Comparison of ENCODE assay signal across 8 cellular contexts in genomic region chrX:118847676-118848075, GRCh38. TPM values are rescaled to one million over a fixed set of nuclear protein-coding genes. Genes with fewer than 3 reads are reported as not detected.
A peak's percentile ranks its signal among the peaks of the same experiment; 100 is the strongest.
DNase-seq lines count a peak whose midpoint lies in the region; ATAC-seq and TF ChIP-seq lines count a peak whose summit lies in the region.

No MANE protein-coding gene starts in this region.

- CTCF ChIA-PET in activated naive CD4-positive, alpha-beta T cell treated with anti-CD3 and anti-CD28 coated beads, Interleukin-2, amount 10 ng/mL, durations not matched to agents 7 days and 5 days (lab: Charles Lee) = interaction anchor here (0.9 to 2.1 kb wide), 6 partner anchors 9 to 362 kb away, joined by 3 to 7 read pairs (median 4); partner anchors contain the start of gene ZCCHC12

- whole genome bisulfite sequencing in prostate gland = 6% methylated on average over 1 of the region's 1 CpG

- TF ChIP-seq CTCF in prostate gland (IDR thresholded peaks at IDR 0.05) = peak; percentile 17 to 68 (median 65)

- no peak overlapping the region for H3K27ac ChIP-seq in prostate gland

- no peak for DNase-seq in activated naive CD4-positive, alpha-beta T cell treated with anti-CD3 and anti-CD28 coated beads, Interleukin-2, amount 50 U/mL, for 72 hours (ENCODE audit: low spot score in 2 of 2)
- DNase-seq in activated naive CD4-positive, alpha-beta T cell treated with anti-CD3 and anti-CD28 coated beads, Interleukin-2, amount 10 ng/mL, durations not matched to agents 7 days and 5 days = no peak
- DNase-seq in NCI-H1092 treated with DMSO at 0.1 percent for 48 hours (lab: John Stamatoyannopoulos, UW) (peak; percentile 50), SKM-1 (lab: John Stamatoyannopoulos, UW; ENCODE audit: unreplicated experiment) (peak; percentile 1), fibroblast of the conjunctiva (ENCODE audit: low read depth) (peak; percentile 10), prostate gland (ENCODE audit: low spot score) (peak; percentile 25)
- no peak for DNase-seq in activated T-helper 1 cell treated with anti-CD3 and anti-CD28 coated beads, Interleukin-12 subunit alpha, Interleukin-12 subunit beta, Interleukin-2, Interleukin-4 antibody, amounts not matched to agents 30 ng/mL and 10 ng/mL and 1 ng/mL, durations not matched to agents 14 hours and 24 hours and 36 hours (ENCODE audit: low spot score)
- DNase-seq in stimulated activated CD8-positive, alpha-beta memory T cell treated with anti-CD3 and anti-CD28 coated beads, Interleukin-4, amount 100 ng/mL, for 48 hours = no peak

- H3K4me3 Mint-ChIP-seq in activated naive CD4-positive, alpha-beta T cell treated with anti-CD3 and anti-CD28 coated beads, Interleukin-2, amount 10 ng/mL, durations not matched to agents 7 days and 5 days = no peak overlapping the region
- no peak overlapping the region for H3K4me3 Mint-ChIP-seq in activated T-helper 1 cell treated with anti-CD3 and anti-CD28 coated beads, Interleukin-12 subunit alpha, Interleukin-12 subunit beta, Interleukin-2, Interleukin-4 antibody, amounts not matched to agents 30 ng/mL and 10 ng/mL and 1 ng/mL, durations not matched to agents 14 hours and 24 hours and 36 hours

- H3K36me3 ChIP-seq in prostate gland = no peaks in the 10 kb centered on the region

- no peak overlapping the region for H3K27ac Mint-ChIP-seq in activated naive CD4-positive, alpha-beta T cell treated with anti-CD3 and anti-CD28 coated beads, Interleukin-2, amount 50 U/mL, for 72 hours
- H3K27ac Mint-ChIP-seq in activated naive CD4-positive, alpha-beta T cell treated with anti-CD3 and anti-CD28 coated beads, Interleukin-2, amount 10 ng/mL, durations not matched to agents 7 days and 5 days = no peak overlapping the region
- H3K27ac Mint-ChIP-seq in activated T-helper 1 cell treated with anti-CD3 and anti-CD28 coated beads, Interleukin-12 subunit alpha, Interleukin-12 subunit beta, Interleukin-2, Interleukin-4 antibody, amounts not matched to agents 30 ng/mL and 10 ng/mL and 1 ng/mL, durations not matched to agents 14 hours and 24 hours and 36 hours = no peak overlapping the region

- H3K4me1 Mint-ChIP-seq in activated naive CD4-positive, alpha-beta T cell treated with anti-CD3 and anti-CD28 coated beads, Interleukin-2, amount 10 ng/mL, durations not matched to agents 7 days and 5 days = no peaks in the 10 kb centered on the region
- H3K4me1 Mint-ChIP-seq in activated T-helper 1 cell treated with anti-CD3 and anti-CD28 coated beads, Interleukin-12 subunit alpha, Interleukin-12 subunit beta, Interleukin-2, Interleukin-4 antibody, amounts not matched to agents 30 ng/mL and 10 ng/mL and 1 ng/mL, durations not matched to agents 14 hours and 24 hours and 36 hours (ENCODE audit: low read depth) = no peaks in the 10 kb centered on the region

- H3K36me3 Mint-ChIP-seq in activated naive CD4-positive, alpha-beta T cell treated with anti-CD3 and anti-CD28 coated beads, Interleukin-2, amount 50 U/mL, for 72 hours = no peaks in the 10 kb centered on the region
- H3K36me3 Mint-ChIP-seq in activated naive CD4-positive, alpha-beta T cell treated with anti-CD3 and anti-CD28 coated beads, Interleukin-2, amount 10 ng/mL, durations not matched to agents 7 days and 5 days = no peaks in the 10 kb centered on the region
- H3K36me3 Mint-ChIP-seq in activated T-helper 1 cell treated with anti-CD3 and anti-CD28 coated beads, Interleukin-12 subunit alpha, Interleukin-12 subunit beta, Interleukin-2, Interleukin-4 antibody, amounts not matched to agents 30 ng/mL and 10 ng/mL and 1 ng/mL, durations not matched to agents 14 hours and 24 hours and 36 hours (ENCODE audit: low read depth) = no peaks in the 10 kb centered on the region

- no peaks in the 10 kb centered on the region for H3K4me1 ChIP-seq in prostate gland (replicated peaks)

- peak; percentile 29 to 37 for ATAC-seq in activated naive CD4-positive, alpha-beta T cell treated with anti-CD3 and anti-CD28 coated beads, Interleukin-2, amount 50 U/mL, for 72 hours

- intact Hi-C loops in prostate gland (cut with DNase I) = loop anchor here (5.0 kb wide), 2 partner anchors 160 to 220 kb away; no protein-coding TSS in a partner anchor
- intact Hi-C loops in activated T-helper 1 cell treated with anti-CD3 and anti-CD28 coated beads, Interleukin-12 subunit alpha, Interleukin-12 subunit beta, Interleukin-2, Interleukin-4 antibody, amounts not matched to agents 30 ng/mL and 10 ng/mL and 1 ng/mL, durations not matched to agents 14 hours and 24 hours and 36 hours (cut with micrococcal nuclease) = loop anchor here (1.0 kb wide), 3 partner anchors 161 to 419 kb away; no protein-coding TSS in a partner anchor

- no peaks in the 10 kb centered on the region for H3K27me3 ChIP-seq in prostate gland (replicated peaks; ENCODE audit: insufficient read depth)

- no peaks in the 10 kb centered on the region for H3K9me3 ChIP-seq in prostate gland

- H3K4me3 ChIP-seq in prostate gland = no peak overlapping the region

- no peaks in the 10 kb centered on the region for H3K9me3 Mint-ChIP-seq in activated naive CD4-positive, alpha-beta T cell treated with anti-CD3 and anti-CD28 coated beads, Interleukin-2, amount 50 U/mL, for 72 hours
- H3K9me3 Mint-ChIP-seq in activated naive CD4-positive, alpha-beta T cell treated with anti-CD3 and anti-CD28 coated beads, Interleukin-2, amount 10 ng/mL, durations not matched to agents 7 days and 5 days = no peaks in the 10 kb centered on the region
- no peaks in the 10 kb centered on the region for H3K9me3 Mint-ChIP-seq in activated T-helper 1 cell treated with anti-CD3 and anti-CD28 coated beads, Interleukin-12 subunit alpha, Interleukin-12 subunit beta, Interleukin-2, Interleukin-4 antibody, amounts not matched to agents 30 ng/mL and 10 ng/mL and 1 ng/mL, durations not matched to agents 14 hours and 24 hours and 36 hours

- no peak for TF ChIP-seq POLR2A in prostate gland (IDR thresholded peaks at IDR 0.05)

- H3K27me3 Mint-ChIP-seq in activated naive CD4-positive, alpha-beta T cell treated with anti-CD3 and anti-CD28 coated beads, Interleukin-2, amount 10 ng/mL, durations not matched to agents 7 days and 5 days = no peaks in the 10 kb centered on the region
- no peaks in the 10 kb centered on the region for H3K27me3 Mint-ChIP-seq in activated T-helper 1 cell treated with anti-CD3 and anti-CD28 coated beads, Interleukin-12 subunit alpha, Interleukin-12 subunit beta, Interleukin-2, Interleukin-4 antibody, amounts not matched to agents 30 ng/mL and 10 ng/mL and 1 ng/mL, durations not matched to agents 14 hours and 24 hours and 36 hours (ENCODE audit: insufficient read depth)

RNA-seq across cellular contexts. Expression of gene ZCCHC12, which starts 24.1 kb away (rescaled TPM):
- under 1 TPM in 1 of 2 donors, not detected in 1; 0.60 TPM for total RNA-seq in activated naive CD4-positive, alpha-beta T cell treated with anti-CD3 and anti-CD28 coated beads, Interleukin-2, amount 50 U/mL, for 72 hours
- under 1 TPM in 1 of 2 donors, not detected in 1; 0.74 TPM for total RNA-seq in prostate gland
- 0.10 TPM in 1 of 2 replicates, not detected in the other for total RNA-seq in activated T-helper 1 cell treated with anti-CD3 and anti-CD28 coated beads, Interleukin-12 subunit alpha, Interleukin-12 subunit beta, Interleukin-2, Interleukin-4 antibody, amounts not matched to agents 30 ng/mL and 10 ng/mL and 1 ng/mL, durations not matched to agents 14 hours and 24 hours and 36 hours

Comparison
In these comparisons a context has a peak if more than half of its experiments do, and no peak if none do; other contexts are left out.
1. DNase-seq: peak in NCI-H1092 treated with DMSO at 0.1 percent for 48 hours (single experiment), SKM-1 (single experiment), fibroblast of the conjunctiva (single experiment) and prostate gland (single experiment); none in activated naive CD4-positive, alpha-beta T cell treated with anti-CD3 and anti-CD28 coated beads, Interleukin-2, amount 50 U/mL, for 72 hours (0 of 2), activated naive CD4-positive, alpha-beta T cell treated with anti-CD3 and anti-CD28 coated beads, Interleukin-2, amount 10 ng/mL, durations not matched to agents 7 days and 5 days (single experiment), activated T-helper 1 cell treated with anti-CD3 and anti-CD28 coated beads, Interleukin-12 subunit alpha, Interleukin-12 subunit beta, Interleukin-2, Interleukin-4 antibody, amounts not matched to agents 30 ng/mL and 10 ng/mL and 1 ng/mL, durations not matched to agents 14 hours and 24 hours and 36 hours (single experiment) and stimulated activated CD8-positive, alpha-beta memory T cell treated with anti-CD3 and anti-CD28 coated beads, Interleukin-4, amount 100 ng/mL, for 48 hours (single experiment).